Comparison of ENCODE assay signal across 8 cellular contexts in genomic region chr1:154975409-154976205, GRCh38. TPM values are rescaled to one million over a fixed set of nuclear protein-coding genes. Genes with fewer than 3 reads are reported as not detected.
DNase-seq lines count a peak whose midpoint lies in the region; ATAC-seq, FAIRE-seq and TF ChIP-seq lines count a peak whose summit lies in the region.

No MANE protein-coding gene starts in this region.

- no peak for TF ChIP-seq POLR2A in testis (IDR thresholded peaks at IDR 0.05)

- no peak for ATAC-seq in CD4-positive, CD25-positive, alpha-beta regulatory T cell (ENCODE audit: low read depth in 2 of 2)
- ATAC-seq in activated B cell treated with CpG ODN at 0.5 μM for 24 hours (ENCODE audit: low read depth) (peak; percentile 7), GM21737 (IDR thresholded peaks at IDR 0.05; ENCODE audit: unreplicated experiment) (no peak)
- ATAC-seq in effector memory CD8-positive, alpha-beta T cell (replicated peaks): peak; percentile 7

- CTCF ChIA-PET in activated B cell treated with CpG ODN at 0.5 μM for 24 hours (lab: Charles Lee): interaction anchor here (1.0 to 2.8 kb wide), 4 partner anchors 14 to 86 kb away, joined by 3 to 14 read pairs (median 4); partner anchors contain the start of gene PYGO2

- peaks cover 0 to 27% (median 21%) of the 10 kb centered on the region in 4 donors for H3K4me1 Mint-ChIP-seq in CD4-positive, CD25-positive, alpha-beta regulatory T cell
- peaks cover 31% of the 10 kb centered on the region for H3K4me1 Mint-ChIP-seq in activated B cell treated with CpG ODN at 0.5 μM for 24 hours
- peaks cover 19 to 23% of the 10 kb centered on the region in 2 donors for H3K4me1 Mint-ChIP-seq in effector memory CD8-positive, alpha-beta T cell (ENCODE audit: low read depth in 2 of 2)

- H3K4me3 ChIP-seq in CD4-positive, CD25-positive, alpha-beta regulatory T cell (ENCODE audit: low read depth, low read length): peak overlapping the region; percentile 95
- H3K4me3 ChIP-seq in HUES48 (ENCODE audit: low read depth, low read length) (peak overlapping the region; percentile 94), muscle layer of duodenum (ENCODE audit: low read depth in 1 of 2, low read length in 2 of 2) (peak overlapping the region; percentile 83 to 85), testis (peak overlapping the region; percentile 78 to 86)

- WGBS in testis, 2 donors: 0 to 1% methylated on average over 25 of the region's 25 CpGs

- peak; percentile 38 to 75 (median 48) for DNase-seq in CD4-positive, CD25-positive, alpha-beta regulatory T cell
- DNase-seq in activated B cell treated with CpG ODN at 0.5 μM for 24 hours (peak; percentile 53), testis (peak; percentile 71), frontal cortex (ENCODE audit: low spot score in 2 of 2) (no peak)
- peak; percentile 29 to 39 (median 33) for DNase-seq in effector memory CD8-positive, alpha-beta T cell

- POLR2A ChIA-PET in activated B cell treated with CpG ODN at 0.5 μM for 24 hours (lab: Charles Lee): interaction anchor here (0.6 to 6.9 kb wide), 16 partner anchors 7 to 1525 kb away, joined by 3 to 71 read pairs (median 11); partner anchors contain the start of genes ADAM15, FLAD1, MEF2D and PBXIP1

- H3K4me3 Mint-ChIP-seq in CD4-positive, CD25-positive, alpha-beta regulatory T cell: no peak overlapping the region
- H3K4me3 Mint-ChIP-seq in activated B cell treated with CpG ODN at 0.5 μM for 24 hours: no peak overlapping the region
- no peak overlapping the region for H3K4me3 Mint-ChIP-seq in effector memory CD8-positive, alpha-beta T cell

- H3K9ac ChIP-seq in HUES48 (ENCODE audit: low read depth, low read length): peak overlapping the region; percentile 88

- no peaks in the 10 kb centered on the region for H3K9me3 ChIP-seq in CD4-positive, CD25-positive, alpha-beta regulatory T cell (ENCODE audit: control insufficient read depth in 2 of 2, low read length in 2 of 2)
- H3K9me3 ChIP-seq in HUES48 (ENCODE audit: control insufficient read depth, insufficient read depth, low read length) (no peaks in the 10 kb centered on the region), muscle layer of duodenum (ENCODE audit: control insufficient read depth in 1 of 2, low read length in 2 of 2) (no peaks in the 10 kb centered on the region), testis (no peaks in the 10 kb centered on the region)

- H3K27ac Mint-ChIP-seq in CD4-positive, CD25-positive, alpha-beta regulatory T cell: no peak overlapping the region
- H3K27ac Mint-ChIP-seq in activated B cell treated with CpG ODN at 0.5 μM for 24 hours: no peak overlapping the region
- H3K27ac Mint-ChIP-seq in effector memory CD8-positive, alpha-beta T cell: no peak overlapping the region

- no peak for TF ChIP-seq CTCF in activated B cell treated with CpG ODN at 0.5 μM for 24 hours (IDR thresholded peaks at IDR 0.05)
- TF ChIP-seq CTCF in testis (IDR thresholded peaks at IDR 0.05): no peak

- no peaks in the 10 kb centered on the region for H3K27me3 Mint-ChIP-seq in CD4-positive, CD25-positive, alpha-beta regulatory T cell
- no peaks in the 10 kb centered on the region for H3K27me3 Mint-ChIP-seq in activated B cell treated with CpG ODN at 0.5 μM for 24 hours
- no peaks in the 10 kb centered on the region for H3K27me3 Mint-ChIP-seq in effector memory CD8-positive, alpha-beta T cell

- H3K36me3 Mint-ChIP-seq in CD4-positive, CD25-positive, alpha-beta regulatory T cell: peaks cover 7% of the 10 kb centered on the region
- peaks cover 25% of the 10 kb centered on the region for H3K36me3 Mint-ChIP-seq in activated B cell treated with CpG ODN at 0.5 μM for 24 hours (ENCODE audit: low read depth)
- H3K36me3 Mint-ChIP-seq in effector memory CD8-positive, alpha-beta T cell (ENCODE audit: insufficient read depth): peaks cover 5% of the 10 kb centered on the region

- H3K36me3 ChIP-seq in CD4-positive, CD25-positive, alpha-beta regulatory T cell (ENCODE audit: control insufficient read depth, insufficient read depth, low read length): no peaks in the 10 kb centered on the region
- H3K36me3 ChIP-seq in HUES48 (ENCODE audit: control insufficient read depth, insufficient read depth, low read length): peaks cover 29% of the 10 kb centered on the region
- peaks cover 4 to 11% of the 10 kb centered on the region in 2 donors for H3K36me3 ChIP-seq in muscle layer of duodenum (ENCODE audit: control insufficient read depth in 1 of 2, insufficient read depth in 2 of 2, low read length in 2 of 2)
- no peaks in the 10 kb centered on the region for H3K36me3 ChIP-seq in testis (ENCODE audit: low read depth, missing control alignments)

- H3K27ac ChIP-seq in CD4-positive, CD25-positive, alpha-beta regulatory T cell (ENCODE audit: insufficient read depth, low read length, poor library complexity, severe bottlenecking): peak overlapping the region; percentile 98
- peak overlapping the region; percentile 98 for H3K27ac ChIP-seq in HUES48 (ENCODE audit: low read depth, low read length)
- H3K27ac ChIP-seq in muscle layer of duodenum (ENCODE audit: low read length): peak overlapping the region; percentile 95
- H3K27ac ChIP-seq in testis: peak overlapping the region; percentile 98 to 99

- H3K4me1 ChIP-seq in CD4-positive, CD25-positive, alpha-beta regulatory T cell (ENCODE audit: control insufficient read depth, insufficient read depth, low read length, poor library complexity, severe bottlenecking): peaks cover 47% of the 10 kb centered on the region
- H3K4me1 ChIP-seq in HUES48 (ENCODE audit: control insufficient read depth, insufficient read depth, low read length) (peaks cover 24% of the 10 kb centered on the region), muscle layer of duodenum (ENCODE audit: control insufficient read depth in 1 of 2, insufficient read depth in 2 of 2, low read length in 2 of 2) (peaks cover 23 to 28% of the 10 kb centered on the region in 2 donors), testis (peaks cover 33% of the 10 kb centered on the region)

- H3K27me3 ChIP-seq in CD4-positive, CD25-positive, alpha-beta regulatory T cell (ENCODE audit: control insufficient read depth, insufficient read depth, low read length): no peaks in the 10 kb centered on the region
- no peaks in the 10 kb centered on the region for H3K27me3 ChIP-seq in HUES48 (ENCODE audit: control insufficient read depth, insufficient read depth, low read length)
- H3K27me3 ChIP-seq in muscle layer of duodenum (ENCODE audit: low read depth, low read length): no peaks in the 10 kb centered on the region
- H3K27me3 ChIP-seq in testis: no peaks in the 10 kb centered on the region

- no peak for FAIRE-seq in frontal cortex (lab: Jason Lieb, UNC)

- H3K9me3 Mint-ChIP-seq in CD4-positive, CD25-positive, alpha-beta regulatory T cell: no peaks in the 10 kb centered on the region
- no peaks in the 10 kb centered on the region for H3K9me3 Mint-ChIP-seq in activated B cell treated with CpG ODN at 0.5 μM for 24 hours
- H3K9me3 Mint-ChIP-seq in effector memory CD8-positive, alpha-beta T cell: no peaks in the 10 kb centered on the region

- intact Hi-C loops in activated B cell treated with CpG ODN at 0.5 μM for 24 hours (cut with micrococcal nuclease): loop anchor here (10.0 kb wide), 1 partner anchor 199 kb away; the partner anchor contains the start of genes KRTCAP2 and TRIM46
- intact Hi-C loops in testis (cut with DNase I; ENCODE audit: low total_unique reads): no loop called here

RNA-seq across cellular contexts. Expression of gene CKS1B, which starts 1.1 kb away (rescaled TPM):
- total RNA-seq in CD4-positive, CD25-positive, alpha-beta regulatory T cell: 8.5 TPM
- polyA plus RNA-seq in CD4-positive, CD25-positive, alpha-beta regulatory T cell: 10 to 100 TPM; 51.3 to 60.0 (median 56.4) TPM
- total RNA-seq in activated B cell treated with CpG ODN at 0.5 μM for 24 hours (25.3 and 26.6 TPM in 2 replicates), testis (10 to 100 TPM; 45.5 to 84.3 TPM), frontal cortex (12.6 TPM)
- 100 TPM for polyA plus RNA-seq in testis (ENCODE audit: insufficient read depth, low read depth, low replicate concordance)

RNA-seq across cellular contexts. Expression of gene SHC1, which starts 5.1 kb away (rescaled TPM):
- total RNA-seq in CD4-positive, CD25-positive, alpha-beta regulatory T cell: 71.3 TPM
- polyA plus RNA-seq in CD4-positive, CD25-positive, alpha-beta regulatory T cell: 10 to 100 TPM; 27.0 to 40.3 (median 30.3) TPM
- total RNA-seq in activated B cell treated with CpG ODN at 0.5 μM for 24 hours (59.3 and 60.9 TPM in 2 replicates), testis (10 to 100 TPM; 47.9 to 59.3 TPM), frontal cortex (6.9 TPM)
- polyA plus RNA-seq in testis (ENCODE audit: insufficient read depth, low read depth, low replicate concordance): 49.0 TPM

RNA-seq across cellular contexts. Expression of gene FLAD1, which starts 7.5 kb away (rescaled TPM):
- total RNA-seq in CD4-positive, CD25-positive, alpha-beta regulatory T cell: 39.1 TPM
- polyA plus RNA-seq in CD4-positive, CD25-positive, alpha-beta regulatory T cell: 10 to 100 TPM; 41.0 to 60.3 (median 44.0) TPM
- total RNA-seq in activated B cell treated with CpG ODN at 0.5 μM for 24 hours: 64.1 and 69.0 TPM in 2 replicates
- 10 to 100 TPM; 26.5 to 35.0 TPM for total RNA-seq in testis
- 46.5 TPM for polyA plus RNA-seq in testis (ENCODE audit: insufficient read depth, low read depth, low replicate concordance)
- 17.9 TPM for total RNA-seq in frontal cortex

RNA-seq across cellular contexts. Expression of gene PYGO2, which starts 14.0 kb away (rescaled TPM):
- total RNA-seq in CD4-positive, CD25-positive, alpha-beta regulatory T cell: 41.9 TPM
- 10 to 100 TPM; 30.2 to 47.3 (median 46.9) TPM for polyA plus RNA-seq in CD4-positive, CD25-positive, alpha-beta regulatory T cell
- total RNA-seq in activated B cell treated with CpG ODN at 0.5 μM for 24 hours: 33.1 and 38.1 TPM in 2 replicates
- 10 to 100 TPM; 31.0 to 34.9 TPM for total RNA-seq in testis
- polyA plus RNA-seq in testis (ENCODE audit: insufficient read depth, low read depth, low replicate concordance): 33.2 TPM
- 9.4 TPM for total RNA-seq in frontal cortex

RNA-seq across cellular contexts. Expression of gene LENEP, which starts 17.8 kb away (rescaled TPM):
- not detected for total RNA-seq in CD4-positive, CD25-positive, alpha-beta regulatory T cell
- polyA plus RNA-seq in CD4-positive, CD25-positive, alpha-beta regulatory T cell: not detected
- 1.8 and 2.4 TPM in 2 replicates for total RNA-seq in activated B cell treated with CpG ODN at 0.5 μM for 24 hours
- 1 to 10 TPM in 1 of 2 donors, not detected in 1; 1.1 TPM for total RNA-seq in testis
- polyA plus RNA-seq in testis (ENCODE audit: insufficient read depth, low read depth, low replicate concordance): not detected
- 1.2 TPM for total RNA-seq in frontal cortex

Comparison
In these comparisons a context has a peak if more than half of its experiments do, and no peak if none do; other contexts are left out.
1. ATAC-seq: peak in activated B cell treated with CpG ODN at 0.5 μM for 24 hours (single experiment) and effector memory CD8-positive, alpha-beta T cell (single experiment); none in CD4-positive, CD25-positive, alpha-beta regulatory T cell (0 of 2) and GM21737 (single experiment).
2. DNase-seq: peak in CD4-positive, CD25-positive, alpha-beta regulatory T cell (3 of 3), activated B cell treated with CpG ODN at 0.5 μM for 24 hours (single experiment), effector memory CD8-positive, alpha-beta T cell (3 of 3) and testis (single experiment); none in frontal cortex (0 of 2).
3. Peak in every context shown above with its lines, with median percentiles within 50 percentile points of each other: H3K27ac ChIP-seq and H3K4me3 ChIP-seq.